9 cellular contexts compared by ENCODE assay signal in genomic region chr1:68083686-68084085, GRCh38. TPM values are rescaled to one million over a fixed set of nuclear protein-coding genes. Genes with fewer than 3 reads are reported as not detected.
"Had no signal": no experiment of that assay in that cellular context is flagged by ENCODE, and none has a peak within 500 bp of the region (broad histone marks: within the 10 kb centered on the region; RNA-seq: fewer than 3 reads in every experiment).

No MANE protein-coding gene starts in this region.

- H3K27ac ChIP-seq: GM23248, HL-60 had no signal

- H3K4me3 Mint-ChIP-seq: H9, HFFc6, IgD-negative memory B cell had no signal

- ATAC-seq: HepG2 had no signal

- DNase-seq: GM23248, H9, HCEC 1CT, HFFc6, KBM-7 had no signal

- H2AFZ ChIP-seq: GM23248 had no signal

- H3K36me3 Mint-ChIP-seq: IgD-negative memory B cell had no signal

- H3K4me3 ChIP-seq: GM23248 had no signal

- H3K4me1 Mint-ChIP-seq: IgD-negative memory B cell had no signal

- H3K9me3 Mint-ChIP-seq: HFFc6 had no signal

- H3K9ac ChIP-seq: GM23248 had no signal

- H3K27ac Mint-ChIP-seq: H9, HFFc6, IgD-negative memory B cell had no signal

RNA-seq across cellular contexts. Expression of gene DIRAS3, which starts 33.3 kb away (rescaled TPM):
- total RNA-seq: H1, H9, HepG2 had no signal
- polyA plus RNA-seq: HepG2, IgD-negative memory B cell had no signal
